In genomic region chrX:9619581-9619980, GRCh38 we compare ENCODE assay signal across 25 cellular contexts.
"Had no signal": no experiment of that assay in that cellular context is flagged by ENCODE, and none has a peak within 500 bp of the region (broad histone marks: within the 10 kb centered on the region; RNA-seq: fewer than 3 reads in every experiment).

No MANE protein-coding gene starts in this region.

- H3K27me3 ChIP-seq: ovary, suprapubic skin, tibial artery had no signal

- H3K4me1 Mint-ChIP-seq: mesothelial cell of epicardium, nephron progenitor cell had no signal

- H3K27ac ChIP-seq: epithelial cell of prostate, ovary, prostate gland, suprapubic skin, tibial artery had no signal

- H3K9me3 Mint-ChIP-seq: activated CD4-positive, alpha-beta memory T cell treated with anti-CD3 and anti-CD28 coated beads, Interleukin-2, amount 10 ng/mL, durations not matched to agents 7 days and 5 days; activated CD4-positive, alpha-beta T cell treated with anti-CD3 and anti-CD28 coated beads, Interleukin-2, amount 10 ng/mL, durations not matched to agents 7 days and 5 days; activated T-cell treated with anti-CD3 and anti-CD28 coated beads, Interleukin-2, amount 50 U/mL, for 4 hours; activated T-helper 2 cell treated with anti-CD3 and anti-CD28 coated beads, Interferon-gamma antibody, Interleukin-2, Interleukin-4, amounts not matched to agents 10 μg/mL and 5 μg/mL and 100 μg/mL, durations not matched to agents 14 hours and 24 hours and 36 hours; central memory CD8-positive, alpha-beta T cell; dendritic cell treated with granulocyte-macrophage colony-stimulating factor and Interleukin-4, amounts not matched to agents 40 ng/mL and 50 ng/mL, for 4 days had no signal

- H3K36me3 Mint-ChIP-seq: immature natural killer cell, naive B cell had no signal

- DNase-seq: activated CD4-positive, alpha-beta memory T cell treated with anti-CD3 and anti-CD28 coated beads, Interleukin-2, amount 10 ng/mL, durations not matched to agents 7 days and 5 days; activated CD4-positive, alpha-beta T cell treated with anti-CD3 and anti-CD28 coated beads for 1 hour; activated CD4-positive, alpha-beta T cell treated with anti-CD3 and anti-CD28 coated beads, Interleukin-2, amount 10 ng/mL, durations not matched to agents 7 days and 5 days; activated T-cell treated with anti-CD3 and anti-CD28 coated beads, Interleukin-2, amount 50 U/mL, for 4 hours; anterior cingulate cortex; immature natural killer cell; kidney; left colon; mammary epithelial cell; naive B cell; nephron progenitor cell; ovary; stimulated activated CD4-positive, alpha-beta T cell treated with anti-CD3 and anti-CD28 coated beads, Interleukin-15, amount 100 ng/mL, for 24 hours; stimulated activated CD4-positive, alpha-beta T cell treated with anti-CD3 and anti-CD28 coated beads, Interleukin-2, amount 100 ng/mL, for 24 hours; stimulated activated naive CD4-positive, alpha-beta T cell; T-helper 1 cell; tibial artery had no signal

- H3K9me3 ChIP-seq: ovary, prostate gland, suprapubic skin, tibial artery had no signal

- H3K27ac Mint-ChIP-seq: activated CD4-positive, alpha-beta memory T cell treated with anti-CD3 and anti-CD28 coated beads, Interleukin-2, amount 10 ng/mL, durations not matched to agents 7 days and 5 days; activated CD4-positive, alpha-beta T cell treated with anti-CD3 and anti-CD28 coated beads, Interleukin-2, amount 10 ng/mL, durations not matched to agents 7 days and 5 days; activated naive CD8-positive, alpha-beta T cell; activated T-helper 2 cell treated with anti-CD3 and anti-CD28 coated beads, Interferon-gamma antibody, Interleukin-2, Interleukin-4, amounts not matched to agents 10 μg/mL and 5 μg/mL and 100 μg/mL, durations not matched to agents 14 hours and 24 hours and 36 hours; dendritic cell treated with granulocyte-macrophage colony-stimulating factor and Interleukin-4, amounts not matched to agents 40 ng/mL and 50 ng/mL, for 4 days; mesothelial cell of epicardium had no signal

- H3K4me3 ChIP-seq: ovary, prostate gland, suprapubic skin, tibial artery had no signal

- H3K27me3 Mint-ChIP-seq: activated CD4-positive, alpha-beta memory T cell treated with anti-CD3 and anti-CD28 coated beads, Interleukin-2, amount 10 ng/mL, durations not matched to agents 7 days and 5 days; activated CD4-positive, alpha-beta T cell treated with anti-CD3 and anti-CD28 coated beads, Interleukin-2, amount 10 ng/mL, durations not matched to agents 7 days and 5 days; activated naive CD8-positive, alpha-beta T cell; central memory CD8-positive, alpha-beta T cell; dendritic cell treated with granulocyte-macrophage colony-stimulating factor and Interleukin-4, amounts not matched to agents 40 ng/mL and 50 ng/mL, for 4 days; naive B cell had no signal

- H3K4me3 Mint-ChIP-seq: activated CD4-positive, alpha-beta memory T cell treated with anti-CD3 and anti-CD28 coated beads, Interleukin-2, amount 10 ng/mL, durations not matched to agents 7 days and 5 days; activated CD4-positive, alpha-beta T cell treated with anti-CD3 and anti-CD28 coated beads, Interleukin-2, amount 10 ng/mL, durations not matched to agents 7 days and 5 days; activated naive CD8-positive, alpha-beta T cell; activated T-cell treated with anti-CD3 and anti-CD28 coated beads, Interleukin-2, amount 50 U/mL, for 4 hours; central memory CD8-positive, alpha-beta T cell; dendritic cell treated with granulocyte-macrophage colony-stimulating factor and Interleukin-4, amounts not matched to agents 40 ng/mL and 50 ng/mL, for 4 days; immature natural killer cell; mesothelial cell of epicardium; naive B cell; nephron progenitor cell had no signal

- H3K4me1 ChIP-seq: prostate gland, suprapubic skin had no signal

- H3K36me3 ChIP-seq: ovary, prostate gland, suprapubic skin, tibial artery had no signal
